18 cellular contexts compared by ENCODE assay signal in genomic region chr1:5896706-5897105, GRCh38.
DNase-seq lines count a peak whose midpoint lies in the region; ATAC-seq and TF ChIP-seq lines count a peak whose summit lies in the region.
"Had no signal": no experiment of that assay in that cellular context is flagged by ENCODE, and none has a peak within 500 bp of the region (broad histone marks: within the 10 kb centered on the region; RNA-seq: fewer than 3 reads in every experiment).

No MANE protein-coding gene starts in this region.

- DNase-seq in HAP-1 (ENCODE audit: low spot score in 2 of 2) (peak; percentile 61 to 69), endodermal cell (peak; percentile 81), posterior vena cava (ENCODE audit: low spot score) (peak; percentile 76), GM20000 (ENCODE audit: low spot score) (no peak), suprapubic skin (ENCODE audit: low spot score in 2 of 2) (no peak), GM13976 (ENCODE audit: low spot score) (no peak)
- DNase-seq: activated CD4-positive, alpha-beta T cell treated with anti-CD3 and anti-CD28 coated beads, Interleukin-2, amount 10 ng/mL, durations not matched to agents 7 days and 5 days; activated naive CD4-positive, alpha-beta T cell treated with anti-CD3 and anti-CD28 coated beads for 36 hours; activated T-cell treated with anti-CD3 and anti-CD28 coated beads for 4 hours; DND-41; NCI-H1417 treated with DMSO at 0.1 percent for 48 hours; NCI-H748 treated with DMSO at 0.1 percent for 48 hours; sigmoid colon; stimulated activated naive CD4-positive, alpha-beta T cell had no signal

- H3K36me3 Mint-ChIP-seq in endodermal cell (ENCODE audit: low read depth): peaks cover 32% of the 10 kb centered on the region

- H3K9ac ChIP-seq in endodermal cell (ENCODE audit: extremely low read depth, low read length, poor library complexity, severe bottlenecking): peak overlapping the region; percentile 35
- no peak overlapping the region for H3K9ac ChIP-seq in liver (ENCODE audit: low read depth in 1 of 2, low read length in 2 of 2)

- peak overlapping the region; percentile 78 for H3K27ac Mint-ChIP-seq in endodermal cell
- H3K27ac Mint-ChIP-seq: activated CD4-positive, alpha-beta T cell treated with anti-CD3 and anti-CD28 coated beads, Interleukin-2, amount 10 ng/mL, durations not matched to agents 7 days and 5 days; activated naive CD4-positive, alpha-beta T cell treated with anti-CD3 and anti-CD28 coated beads for 36 hours had no signal

- intact Hi-C loops in posterior vena cava (cut with DNase I): no loop called here

- H3K4me1 Mint-ChIP-seq in endodermal cell: peaks cover 23% of the 10 kb centered on the region
- H3K4me1 Mint-ChIP-seq: activated CD4-positive, alpha-beta T cell treated with anti-CD3 and anti-CD28 coated beads, Interleukin-2, amount 10 ng/mL, durations not matched to agents 7 days and 5 days had no signal

- no peak for ATAC-seq in GM21381 (IDR thresholded peaks at IDR 0.05; ENCODE audit: unreplicated experiment)
- ATAC-seq: Right ventricle myocardium inferior had no signal

- H3K4me3 ChIP-seq in HAP-1: no peak overlapping the region
- peak overlapping the region; percentile 65 for H3K4me3 ChIP-seq in endodermal cell (ENCODE audit: low read length)
- H3K4me3 ChIP-seq in liver (ENCODE audit: low read depth in 1 of 3, low read length in 3 of 3): no peak overlapping the region
- no peak overlapping the region for H3K4me3 ChIP-seq in suprapubic skin
- H3K4me3 ChIP-seq: sigmoid colon, tibial nerve had no signal

- H3K36me3 ChIP-seq in HAP-1 (replicated peaks) (no peaks in the 10 kb centered on the region), endodermal cell (ENCODE audit: control insufficient read depth, insufficient read depth, low read length) (peaks cover 4% of the 10 kb centered on the region), liver (ENCODE audit: control insufficient read depth in 4 of 4, insufficient read depth in 3 of 4, low read depth in 1 of 4, low read length in 3 of 4) (no peaks in the 10 kb centered on the region), suprapubic skin (peaks cover 27% of the 10 kb centered on the region)

- TF ChIP-seq CTCF in endodermal cell (conservative IDR thresholded peaks at IDR 0.05): no peak
- TF ChIP-seq CTCF in liver (IDR thresholded peaks at IDR 0.05; ENCODE audit: low read depth, low read length, missing input control): no peak
- TF ChIP-seq CTCF in GM20000 (IDR thresholded peaks at IDR 0.05; ENCODE audit: extremely low read depth, missing control alignments): no peak
- TF ChIP-seq CTCF in suprapubic skin (IDR thresholded peaks at IDR 0.05): no peak
- no peak for TF ChIP-seq CTCF in GM13976 (IDR thresholded peaks at IDR 0.05; ENCODE audit: borderline replicate concordance, control extremely low read depth, extremely low read depth, insufficient read depth, missing control alignments)

- no peak for TF ChIP-seq EP300 in suprapubic skin (IDR thresholded peaks at IDR 0.05)

- 9 to 32% methylated on average over 7 to 13 of the region's 13 CpGs for WGBS in endodermal cell (ENCODE audit: insufficient coverage in 1 of 2, insufficient read length in 1 of 2), 2 experiments
- WGBS in liver: 43% methylated on average over 13 of the region's 13 CpGs
- 93% methylated on average over 13 of the region's 13 CpGs for WGBS in suprapubic skin

- in situ Hi-C loops in HAP-1 (cut with MboI; ENCODE audit: low sequenced_read_pairs): no loop called here
- in situ Hi-C loops in GM13976 (cut with MboI; ENCODE audit: low sequenced_read_pairs, unreplicated experiment): no loop called here

- no peak for TF ChIP-seq POLR2A in suprapubic skin (IDR thresholded peaks at IDR 0.05)

- no peaks in the 10 kb centered on the region for H3K9me3 ChIP-seq in HAP-1
- peaks cover 10% of the 10 kb centered on the region for H3K9me3 ChIP-seq in endodermal cell (ENCODE audit: control insufficient read depth, low read length)
- no peaks in the 10 kb centered on the region for H3K9me3 ChIP-seq in liver (ENCODE audit: control insufficient read depth in 4 of 4, low read length in 3 of 4)
- no peaks in the 10 kb centered on the region for H3K9me3 ChIP-seq in suprapubic skin
- H3K9me3 ChIP-seq: sigmoid colon, tibial nerve had no signal

- H3K9me3 Mint-ChIP-seq in endodermal cell: peaks cover 12% of the 10 kb centered on the region
- H3K9me3 Mint-ChIP-seq: activated CD4-positive, alpha-beta T cell treated with anti-CD3 and anti-CD28 coated beads, Interleukin-2, amount 10 ng/mL, durations not matched to agents 7 days and 5 days; activated naive CD4-positive, alpha-beta T cell treated with anti-CD3 and anti-CD28 coated beads for 36 hours had no signal

- H3K27me3 Mint-ChIP-seq in endodermal cell (ENCODE audit: insufficient read depth): no peaks in the 10 kb centered on the region
- H3K27me3 Mint-ChIP-seq: activated CD4-positive, alpha-beta T cell treated with anti-CD3 and anti-CD28 coated beads, Interleukin-2, amount 10 ng/mL, durations not matched to agents 7 days and 5 days had no signal

- H3K27ac ChIP-seq in endodermal cell (ENCODE audit: low read depth, low read length) (peak overlapping the region; percentile 56), liver (ENCODE audit: low read depth in 1 of 2, low read length in 2 of 2) (no peak overlapping the region), suprapubic skin (no peak overlapping the region)
- H3K27ac ChIP-seq: sigmoid colon, tibial nerve had no signal

- H3K4me3 Mint-ChIP-seq in endodermal cell: peak overlapping the region; percentile 21
- H3K4me3 Mint-ChIP-seq: activated CD4-positive, alpha-beta T cell treated with anti-CD3 and anti-CD28 coated beads, Interleukin-2, amount 10 ng/mL, durations not matched to agents 7 days and 5 days; activated naive CD4-positive, alpha-beta T cell treated with anti-CD3 and anti-CD28 coated beads for 36 hours had no signal

- H3K4me1 ChIP-seq in HAP-1 (peaks cover 14% of the 10 kb centered on the region), endodermal cell (ENCODE audit: control insufficient read depth, insufficient read depth, low read length) (peaks cover 6% of the 10 kb centered on the region), liver (ENCODE audit: control insufficient read depth in 4 of 4, insufficient read depth in 4 of 4, low read length in 3 of 4) (no peaks in the 10 kb centered on the region), suprapubic skin (peaks cover 2% of the 10 kb centered on the region)
- H3K4me1 ChIP-seq: sigmoid colon, tibial nerve had no signal

- no peak for TF ChIP-seq RAD21 in liver (IDR thresholded peaks at IDR 0.05)

- H3K27me3 ChIP-seq in HAP-1 (ENCODE audit: low read depth): no peaks in the 10 kb centered on the region
- H3K27me3 ChIP-seq in endodermal cell (ENCODE audit: control insufficient read depth, insufficient read depth, low read length, poor library complexity, severe bottlenecking): no peaks in the 10 kb centered on the region
- no peaks in the 10 kb centered on the region for H3K27me3 ChIP-seq in liver (ENCODE audit: control insufficient read depth in 4 of 4, insufficient read depth in 4 of 4, low read length in 3 of 4)
- H3K27me3 ChIP-seq in suprapubic skin: no peaks in the 10 kb centered on the region
- H3K27me3 ChIP-seq: sigmoid colon, tibial nerve had no signal

TF ChIP-seq in liver, 16 proteins besides CTCF, POLR2A, EP300 and RAD21 (continues in another document):
- peak in 1 of 2 donors; percentile 12 for TF ChIP-seq RXRA (IDR thresholded peaks at IDR 0.05)
- TF ChIP-seq JUND (IDR thresholded peaks at IDR 0.05): no peak
- no peak for TF ChIP-seq EGR1 (IDR thresholded peaks at IDR 0.05; ENCODE audit: low read depth in 2 of 2)
- TF ChIP-seq ZBTB33 (IDR thresholded peaks at IDR 0.05): no peak
- TF ChIP-seq HNF4G (IDR thresholded peaks at IDR 0.05): peak; percentile 29
- TF ChIP-seq HNF4A (conservative IDR thresholded peaks at IDR 0.05): peak; percentile 50 to 80
- TF ChIP-seq SP1 (IDR thresholded peaks at IDR 0.05): no peak
- no peak for TF ChIP-seq GABPA (IDR thresholded peaks at IDR 0.05 in 1 of 2, conservative IDR thresholded peaks at IDR 0.05 in 1 of 2)
- no peak for TF ChIP-seq NR2F2 (IDR thresholded peaks at IDR 0.05)
- no peak for TF ChIP-seq YY1 (IDR thresholded peaks at IDR 0.05)
- TF ChIP-seq, protein P1, sequence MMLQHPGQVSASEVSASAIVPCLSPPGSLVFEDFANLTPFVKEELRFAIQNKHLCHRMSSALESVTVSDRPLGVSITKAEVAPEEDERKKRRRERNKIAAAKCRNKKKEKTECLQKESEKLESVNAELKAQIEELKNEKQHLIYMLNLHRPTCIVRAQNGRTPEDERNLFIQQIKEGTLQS (IDR thresholded peaks at IDR 0.05): no peak

Comparison
In these comparisons a context has a peak if more than half of its experiments do, and no peak if none do; other contexts are left out.
1. DNase-seq: peak in HAP-1 (2 of 2), endodermal cell (single experiment) and posterior vena cava (single experiment); none in GM20000 (single experiment), suprapubic skin (0 of 2) and GM13976 (single experiment).